In genomic region chr15:78847387-78847786, GRCh38 we compare ENCODE assay signal across 1 cellular context. TPM values are rescaled to one million over a fixed set of nuclear protein-coding genes. Genes with fewer than 3 reads are reported as not detected.
"Had no signal": no experiment of that assay in that cellular context is flagged by ENCODE, and none has a peak within 500 bp of the region (broad histone marks: within the 10 kb centered on the region; RNA-seq: fewer than 3 reads in every experiment).

No MANE protein-coding gene starts in this region.

RNA-seq across cellular contexts. Expression of gene ADAMTS7, which starts 36.1 kb away (rescaled TPM):
- polyA plus RNA-seq: naive thymus-derived CD4-positive, alpha-beta T cell had no signal
